9 cellular contexts compared by ENCODE assay signal in genomic region chr11:119479685-119480275, GRCh38. TPM values are rescaled to one million over a fixed set of nuclear protein-coding genes. Genes with fewer than 3 reads are reported as not detected.
DNase-seq lines count a peak whose midpoint lies in the region; ATAC-seq and TF ChIP-seq lines count a peak whose summit lies in the region.
"Had no signal": no experiment of that assay in that cellular context is flagged by ENCODE, and none has a peak within 500 bp of the region (broad histone marks: within the 10 kb centered on the region; RNA-seq: fewer than 3 reads in every experiment).

No MANE protein-coding gene starts in this region.

- no peak overlapping the region for H3K18ac ChIP-seq in mesendoderm (ENCODE audit: low read length)

- H3K79me1 ChIP-seq in mesendoderm (ENCODE audit: low read length), result no peaks in the 10 kb centered on the region

- no peak overlapping the region for H3K23ac ChIP-seq in mesendoderm (ENCODE audit: low read length)

- WGBS in mesendoderm (ENCODE audit: extremely low coverage, insufficient coverage, low lambda C conversion rate), result no CpG with 5 or more reads among the region's 6 CpGs

- no peak overlapping the region for H2BK120ac ChIP-seq in mesendoderm (ENCODE audit: low read depth, low read length)

- no peak overlapping the region for H3K9ac ChIP-seq in mesendoderm (ENCODE audit: low read length)

- no peak overlapping the region for H3K4ac ChIP-seq in mesendoderm (ENCODE audit: low read depth, low read length)

- H3K79me2 ChIP-seq in mesendoderm (ENCODE audit: control insufficient read depth, insufficient read depth, low read length), result no peaks in the 10 kb centered on the region

- H2AK5ac ChIP-seq in mesendoderm (ENCODE audit: low read length), result no peak overlapping the region

- H3K4me2 ChIP-seq in mesendoderm (ENCODE audit: low read length), result no peak overlapping the region

- no peak overlapping the region for H3K27ac ChIP-seq in mesendoderm (ENCODE audit: low read depth, low read length)

- no peak overlapping the region for H2BK15ac ChIP-seq in mesendoderm (replicated peaks; ENCODE audit: low read depth)

- H4K8ac ChIP-seq in mesendoderm (ENCODE audit: low read depth, low read length), result no peak overlapping the region

- DNase-seq in EL, result peak; percentile 66
- no peak for DNase-seq in LNCaP clone FGC (ENCODE audit: low read depth)
- peak; percentile 50 for DNase-seq in astrocyte of the hippocampus (ENCODE audit: low read depth, low spot score)
- peak; percentile 88 for DNase-seq in mesendoderm
- no peak for DNase-seq in COLO829 (ENCODE audit: low spot score)
- DNase-seq in NCI-H1930 (lab: John Stamatoyannopoulos, UW), result no peak
- no peak for DNase-seq in epidermal melanocyte (ENCODE audit: insufficient read length, low spot score)
- DNase-seq: NCI-H1436 treated with DMSO at 0.1 percent for 48 hours had no signal

- H4K5ac ChIP-seq in mesendoderm (ENCODE audit: low read length), result no peak overlapping the region

- no peak overlapping the region for H3K56ac ChIP-seq in mesendoderm (ENCODE audit: low read length)

- ATAC-seq in HG03521 (IDR thresholded peaks at IDR 0.05; ENCODE audit: unreplicated experiment), result no peak

- peak; percentile 40 for TF ChIP-seq CTCF in LNCaP clone FGC (IDR thresholded peaks at IDR 0.05; ENCODE audit: control insufficient read depth, extremely low read depth, insufficient read depth)

- H2BK5ac ChIP-seq in mesendoderm (ENCODE audit: low read length), result no peak overlapping the region

- H3K4me3 ChIP-seq in LNCaP clone FGC (ENCODE audit: low read depth, low read length) (no peak overlapping the region), mesendoderm (ENCODE audit: low read length) (no peak overlapping the region)

- no peaks in the 10 kb centered on the region for H3K27me3 ChIP-seq in mesendoderm (ENCODE audit: insufficient read depth, low read length, poor library complexity)

- H3K36me3 ChIP-seq in mesendoderm (ENCODE audit: control insufficient read depth, insufficient read depth, low read length), result no peaks in the 10 kb centered on the region

- H3K4me1 ChIP-seq in mesendoderm (ENCODE audit: control insufficient read depth, low read depth, low read length), result no peaks in the 10 kb centered on the region

RNA-seq across cellular contexts. Expression of gene THY1, which starts 56.8 kb away (rescaled TPM):
- polyA plus RNA-seq in mesendoderm (2013, experiment 1 of 2), result 284 TPM
- 281 TPM for polyA plus RNA-seq in mesendoderm (2013, experiment 2 of 2)

Comparison
In these comparisons a context has a peak if more than half of its experiments do, and no peak if none do; other contexts are left out.
1. DNase-seq: peak in EL (single experiment), astrocyte of the hippocampus (single experiment) and mesendoderm (single experiment); none in LNCaP clone FGC (single experiment), COLO829 (single experiment), NCI-H1930 (0 of 2) and epidermal melanocyte (single experiment).